12 cellular contexts compared by ENCODE assay signal in genomic region chr10:71975087-71975890, GRCh38. TPM values are rescaled to one million over a fixed set of nuclear protein-coding genes. Genes with fewer than 3 reads are reported as not detected.
DNase-seq lines count a peak whose midpoint lies in the region; ATAC-seq and TF ChIP-seq lines count a peak whose summit lies in the region.
"Had no signal": no experiment of that assay in that cellular context is flagged by ENCODE, and none has a peak within 500 bp of the region (broad histone marks: within the 10 kb centered on the region; RNA-seq: fewer than 3 reads in every experiment).

No MANE protein-coding gene starts in this region.

- H2BK15ac ChIP-seq in H9 (ENCODE audit: low read depth, low read length): no peak overlapping the region

- H3K27ac ChIP-seq in right atrium auricular region (peak overlapping the region; percentile 80 to 83), H9 (ENCODE audit: insufficient read length, low read depth, low read length) (no peak overlapping the region)

- H4K8ac ChIP-seq in H9 (replicated peaks; ENCODE audit: insufficient read length, low read depth, low read length): no peak overlapping the region

- no peaks in the 10 kb centered on the region for H3K36me3 ChIP-seq in right atrium auricular region
- H3K36me3 ChIP-seq: cardiac muscle cell had no signal

- H4K20me1 ChIP-seq in H9 (ENCODE audit: control insufficient read depth, insufficient read depth, insufficient read length): no peaks in the 10 kb centered on the region

- no peaks in the 10 kb centered on the region for H3K79me1 ChIP-seq in H9 (ENCODE audit: insufficient read depth, low read depth, low read length, poor library complexity, severe bottlenecking)

- no peak overlapping the region for H3K14ac ChIP-seq in H9 (ENCODE audit: insufficient read depth, low read length)

- H3K9me3 Mint-ChIP-seq in WTC11 (no peaks in the 10 kb centered on the region), H9 (no peaks in the 10 kb centered on the region)
- H3K9me3 Mint-ChIP-seq: CD8-positive, alpha-beta T cell had no signal

- H3K23ac ChIP-seq in H9 (ENCODE audit: insufficient read length, low read depth, low read length): no peak overlapping the region

- H3K27me3 Mint-ChIP-seq in WTC11 (ENCODE audit: low read depth) (no peaks in the 10 kb centered on the region), H9 (ENCODE audit: low read depth) (no peaks in the 10 kb centered on the region)

- CTCF ChIA-PET in WTC11 (lab: Charles Lee): interaction anchor here (0.8 to 2.5 kb wide), 5 partner anchors 11 to 79 kb away, joined by 3 to 21 read pairs (median 7); no protein-coding TSS in a partner anchor

- H2AFZ ChIP-seq in H9 (ENCODE audit: low read length): no peak overlapping the region

- H3K36me3 Mint-ChIP-seq in WTC11 (no peaks in the 10 kb centered on the region), H9 (ENCODE audit: insufficient read depth in 1 of 3, low read depth in 3 of 3) (no peaks in the 10 kb centered on the region)
- H3K36me3 Mint-ChIP-seq: CD8-positive, alpha-beta T cell had no signal

- H2BK5ac ChIP-seq in H9 (ENCODE audit: insufficient read length, low read length): no peak overlapping the region

- H3K4me2 ChIP-seq in H9 (ENCODE audit: insufficient read depth, insufficient read length, low read length): no peak overlapping the region

- H3K4me1 ChIP-seq in right atrium auricular region: peaks cover 0 to 99% of the 10 kb centered on the region in 2 donors
- H3K4me1 ChIP-seq in H9 (ENCODE audit: insufficient read depth, low read length): 0 out of 2 replicates have a peak, but pooled peaks cover 2% of the 10 kb centered on the region

- H3K27me3 ChIP-seq in right atrium auricular region (no peaks in the 10 kb centered on the region), H9 (ENCODE audit: insufficient read depth, low read length) (no peaks in the 10 kb centered on the region)
- H3K27me3 ChIP-seq: cardiac muscle cell had no signal

- no peak overlapping the region for H3K9ac ChIP-seq in H9 (ENCODE audit: extremely low read depth, insufficient read length, low read length)

- POLR2A ChIA-PET in WTC11 (lab: Charles Lee): no interaction called here

- whole genome bisulfite sequencing in H9 (ENCODE audit: extremely low coverage, insufficient read length, low lambda C conversion rate): no CpG with 5 or more reads among the region's 16 CpGs

- DNase-seq in DMS 273 (lab: John Stamatoyannopoulos, UW; ENCODE audit: unreplicated experiment) (peak; percentile 84), WTC11 (ENCODE audit: low spot score) (no peak), right atrium auricular region (ENCODE audit: low spot score) (no peak), putamen (ENCODE audit: low spot score) (peak; percentile 84), H9 (no peak), SHP77 treated with DMSO at 0.1 percent for 48 hours (lab: John Stamatoyannopoulos, UW) (no peak), OCI-M2 (lab: John Stamatoyannopoulos, UW; ENCODE audit: unreplicated experiment) (no peak)
- DNase-seq: CD8-positive, alpha-beta T cell; NCI-H187; T-helper 9 cell had no signal

- no peak overlapping the region for H3K56ac ChIP-seq in H9 (ENCODE audit: insufficient read length, low read depth, low read length)

- no peak overlapping the region for H2BK120ac ChIP-seq in H9 (ENCODE audit: low read depth, low read length, poor library complexity, severe bottlenecking)

- ATAC-seq in WTC11: no peak
- no peak for ATAC-seq in GM21367 (IDR thresholded peaks at IDR 0.05; ENCODE audit: unreplicated experiment)
- ATAC-seq: CD8-positive, alpha-beta T cell had no signal

- H3K4me1 Mint-ChIP-seq in WTC11: peaks cover 23% of the 10 kb centered on the region
- H3K4me1 Mint-ChIP-seq in H9: peaks cover 26 to 28% of the 10 kb centered on the region in 2 experiments

- H4K91ac ChIP-seq in H9 (ENCODE audit: insufficient read length, low read depth, low read length): no peak overlapping the region

- no peak overlapping the region for H3K4me3 ChIP-seq in right atrium auricular region
- H3K4me3 ChIP-seq: cardiac muscle cell had no signal

- H2AK5ac ChIP-seq in H9 (ENCODE audit: insufficient read length, low read length): no peak overlapping the region

- H3K79me2 ChIP-seq in H9 (ENCODE audit: insufficient read depth, low read length): peaks cover 2% of the 10 kb centered on the region

- H3K9me3 ChIP-seq in right atrium auricular region: no peaks in the 10 kb centered on the region
- H3K9me3 ChIP-seq in H9 (ENCODE audit: control insufficient read depth, low read depth, low read length): no peaks in the 10 kb centered on the region

- no peak overlapping the region for H3K18ac ChIP-seq in H9 (ENCODE audit: insufficient read length, low read depth, low read length)

- H3K27ac Mint-ChIP-seq in WTC11 (no peak overlapping the region), H9 (peak overlapping the region in 1 of 3 experiments; percentile 42; a peak in 1 of 7 replicates)
- H3K27ac Mint-ChIP-seq: CD8-positive, alpha-beta T cell had no signal

- TF ChIP-seq CTCF in WTC11 (IDR thresholded peaks at IDR 0.05) (no peak), right atrium auricular region (IDR thresholded peaks at IDR 0.05) (no peak), H9 (conservative IDR thresholded peaks at IDR 0.05) (no peak)

- no peak overlapping the region for H3T11ph ChIP-seq in H9 (ENCODE audit: low read length)

- H2BK12ac ChIP-seq in H9 (ENCODE audit: insufficient read length, low read depth, low read length): no peak overlapping the region

- H3K4ac ChIP-seq in H9 (ENCODE audit: low read depth, low read length): no peak overlapping the region

- no peak overlapping the region for H4K5ac ChIP-seq in H9 (ENCODE audit: insufficient read length, low read depth, low read length)

- H3K23me2 ChIP-seq in H9 (ENCODE audit: insufficient read length, low read depth, low read length, poor library complexity, severe bottlenecking): peaks cover 3% of the 10 kb centered on the region

- no peak overlapping the region for H3K4me3 Mint-ChIP-seq in WTC11
- no peak overlapping the region for H3K4me3 Mint-ChIP-seq in H9
- H3K4me3 Mint-ChIP-seq: CD8-positive, alpha-beta T cell had no signal

- H2BK20ac ChIP-seq in H9 (ENCODE audit: low read depth, low read length, poor library complexity, severe bottlenecking): no peak overlapping the region

TF ChIP-seq in WTC11, 78 proteins besides CTCF, POLR2A, EP300 and RAD21:
- no peak for TF ChIP-seq ZNF532 (CRISPR knock-in tag; IDR thresholded peaks at IDR 0.05; ENCODE audit: borderline replicate concordance)
- TF ChIP-seq ZNF317 (CRISPR knock-in tag; IDR thresholded peaks at IDR 0.05; ENCODE audit: borderline replicate concordance, low read depth): 0 out of 2 replicates have a peak, but pooled peaks have one; percentile 33
- no peak for TF ChIP-seq ELF4 (CRISPR knock-in tag; IDR thresholded peaks at IDR 0.05; ENCODE audit: low read depth)

RNA-seq across cellular contexts. Expression of gene CHST3, which starts 11.1 kb away (rescaled TPM):
- 5.6 to 7.0 TPM (median 5.9 TPM) in 3 replicates for total RNA-seq in WTC11 (2021)
- 10 to 100 TPM; 21.3 to 45.4 TPM for total RNA-seq in right atrium auricular region
- 6.0 and 6.1 TPM in 2 replicates for total RNA-seq in H9 (2021)
- total RNA-seq: CD8-positive, alpha-beta T cell had no signal

Comparison
In these comparisons a context has a peak if more than half of its experiments do, and no peak if none do; other contexts are left out.
1. DNase-seq: peak in DMS 273 (single experiment) and putamen (single experiment); none in WTC11 (single experiment), right atrium auricular region (single experiment), H9 (single experiment), SHP77 treated with DMSO at 0.1 percent for 48 hours (single experiment) and OCI-M2 (single experiment).